In the genomic region with DNA sequence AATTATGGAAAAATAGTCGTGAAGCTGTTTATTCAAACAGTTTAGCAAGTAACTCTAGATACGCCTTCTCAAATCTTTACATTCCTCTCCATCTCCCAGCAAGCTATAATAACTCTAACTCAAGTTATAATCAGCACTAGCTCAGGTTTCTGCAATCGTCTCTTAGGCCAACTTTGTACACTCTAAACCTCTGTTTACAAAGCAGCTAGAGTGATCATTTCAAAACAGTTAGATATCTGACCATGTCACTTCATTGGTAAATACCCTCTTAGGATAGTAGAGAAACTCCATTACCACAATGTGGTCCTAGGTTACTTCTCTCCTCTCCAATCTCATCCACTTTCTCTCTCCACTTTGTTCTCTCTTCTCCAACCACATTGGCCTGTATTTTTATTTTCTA, we compare ENCODE assay signal across 18 cellular contexts. TPM values are rescaled to one million over a fixed set of nuclear protein-coding genes. Genes with fewer than 3 reads are reported as not detected.
DNase-seq lines count a peak whose midpoint lies in the region; ATAC-seq, FAIRE-seq and TF ChIP-seq lines count a peak whose summit lies in the region.
"Had no signal": no experiment of that assay in that cellular context is flagged by ENCODE, and none has a peak within 500 bp of the region (broad histone marks: within the 10 kb centered on the region; RNA-seq: fewer than 3 reads in every experiment).

No MANE protein-coding gene starts in this region.

- peaks cover 28% of the 10 kb centered on the region for H3K36me3 Mint-ChIP-seq in nephron (ENCODE audit: low read depth)
- no peaks in the 10 kb centered on the region for H3K36me3 Mint-ChIP-seq in activated CD8-positive, alpha-beta T cell treated with anti-CD3 and anti-CD28 coated beads for 36 hours (ENCODE audit: low read depth)
- H3K36me3 Mint-ChIP-seq: CD14-positive monocyte; CD8-positive, alpha-beta T cell; IgD-negative memory B cell had no signal

- CTCF ChIA-PET in activated CD8-positive, alpha-beta T cell treated with anti-CD3 and anti-CD28 coated beads for 36 hours (lab: Charles Lee) = no interaction called here

- no peak for FAIRE-seq in urothelium cell line (lab: Jason Lieb, UNC)
- FAIRE-seq: G401.6, GM12891, H1 had no signal

- H3K4me3 ChIP-seq in SJSA1 (no peak overlapping the region), lower lobe of right lung (no peak overlapping the region)

- DNase-seq in SJSA1 (ENCODE audit: low read depth in 1 of 2, low spot score in 2 of 2) = no peak
- no peak for DNase-seq in left lobe of liver (ENCODE audit: low spot score)
- DNase-seq in OCI-M2 (lab: John Stamatoyannopoulos, UW; ENCODE audit: unreplicated experiment) = no peak
- no peak for DNase-seq in urothelium cell line (ENCODE audit: low spot score)
- no peak for DNase-seq in activated CD8-positive, alpha-beta T cell treated with anti-CD3 and anti-CD28 coated beads for 36 hours
- no peak for DNase-seq in lower lobe of right lung
- DNase-seq: CD8-positive, alpha-beta T cell; COR-L47; DMS153; DMS79 treated with DMSO at 0.1 percent for 48 hours; EL had no signal

- no peaks in the 10 kb centered on the region for H3K9me3 Mint-ChIP-seq in nephron
- H3K9me3 Mint-ChIP-seq in activated CD8-positive, alpha-beta T cell treated with anti-CD3 and anti-CD28 coated beads for 36 hours = no peaks in the 10 kb centered on the region
- H3K9me3 Mint-ChIP-seq: CD8-positive, alpha-beta T cell; IgD-negative memory B cell had no signal

- peak; percentile 90 for ATAC-seq in left lobe of liver
- ATAC-seq in activated CD8-positive, alpha-beta T cell treated with anti-CD3 and anti-CD28 coated beads for 36 hours = no peak
- no peak for ATAC-seq in lower lobe of right lung
- ATAC-seq: CD8-positive, alpha-beta T cell; HCT116 had no signal

- intact Hi-C loops in activated CD8-positive, alpha-beta T cell treated with anti-CD3 and anti-CD28 coated beads for 36 hours (cut with micrococcal nuclease) = no loop called here
- intact Hi-C loops in lower lobe of right lung (cut with DNase I) = no loop called here

- H3K27ac ChIP-seq in SJSA1 (peak overlapping the region; percentile 89; the same call in 1 of the 2 replicates), lower lobe of right lung (no peak overlapping the region)

- H3K9me3 ChIP-seq in SJSA1 (replicated peaks) = no peaks in the 10 kb centered on the region
- no peaks in the 10 kb centered on the region for H3K9me3 ChIP-seq in lower lobe of right lung

- H3K36me3 ChIP-seq in SJSA1 (peaks cover 9% of the 10 kb centered on the region), lower lobe of right lung (no peaks in the 10 kb centered on the region)

- H3K27ac Mint-ChIP-seq in nephron = peak overlapping the region; percentile 17 to 55 (median 37)
- H3K27ac Mint-ChIP-seq in activated CD8-positive, alpha-beta T cell treated with anti-CD3 and anti-CD28 coated beads for 36 hours = no peak overlapping the region
- H3K27ac Mint-ChIP-seq: CD14-positive monocyte; CD8-positive, alpha-beta T cell; IgD-negative memory B cell had no signal

- no peaks in the 10 kb centered on the region for H3K27me3 ChIP-seq in SJSA1 (replicated peaks)
- no peaks in the 10 kb centered on the region for H3K27me3 ChIP-seq in lower lobe of right lung (ENCODE audit: low read depth)

- POLR2A ChIA-PET in activated CD8-positive, alpha-beta T cell treated with anti-CD3 and anti-CD28 coated beads for 36 hours (lab: Charles Lee) = no interaction called here

- peaks cover 36% of the 10 kb centered on the region for H3K4me1 Mint-ChIP-seq in nephron
- no peaks in the 10 kb centered on the region for H3K4me1 Mint-ChIP-seq in activated CD8-positive, alpha-beta T cell treated with anti-CD3 and anti-CD28 coated beads for 36 hours (ENCODE audit: low read depth)
- H3K4me1 Mint-ChIP-seq: CD14-positive monocyte, IgD-negative memory B cell had no signal

- H3K27me3 Mint-ChIP-seq in nephron (ENCODE audit: low read depth) = no peaks in the 10 kb centered on the region
- H3K27me3 Mint-ChIP-seq in activated CD8-positive, alpha-beta T cell treated with anti-CD3 and anti-CD28 coated beads for 36 hours = no peaks in the 10 kb centered on the region
- H3K27me3 Mint-ChIP-seq: IgD-negative memory B cell had no signal

- H3K4me1 ChIP-seq in SJSA1 (replicated peaks) (peaks cover 55% of the 10 kb centered on the region), lower lobe of right lung (no peaks in the 10 kb centered on the region)

- TF ChIP-seq CTCF in nephron (IDR thresholded peaks at IDR 0.05; ENCODE audit: unreplicated experiment in 3 of 3) (no peak), lower lobe of right lung (IDR thresholded peaks at IDR 0.05) (no peak)
- no peak for TF ChIP-seq CTCF in activated CD8-positive, alpha-beta T cell treated with anti-CD3 and anti-CD28 coated beads for 36 hours (IDR thresholded peaks at IDR 0.05)

- H3K4me3 Mint-ChIP-seq in nephron = no peak overlapping the region
- H3K4me3 Mint-ChIP-seq in activated CD8-positive, alpha-beta T cell treated with anti-CD3 and anti-CD28 coated beads for 36 hours = no peak overlapping the region
- H3K4me3 Mint-ChIP-seq: CD14-positive monocyte; CD8-positive, alpha-beta T cell; IgD-negative memory B cell had no signal

RNA-seq across cellular contexts. Expression of a gene that starts 31.2 kb away (rescaled TPM):
- 109 and 129 TPM in 2 replicates for total RNA-seq in SJSA1 (2014; rRNA removed; shearing (Covaris generic))
- total RNA-seq in left lobe of liver = 25.7 TPM
- total RNA-seq in activated CD8-positive, alpha-beta T cell treated with anti-CD3 and anti-CD28 coated beads for 36 hours = 1 to 10 TPM in 1 of 2 experiments, under 1 TPM in 1; 0.65 to 2.0 TPM
- total RNA-seq in lower lobe of right lung = 17.9 TPM
- total RNA-seq: CD8-positive, alpha-beta T cell had no signal
